In the genomic region with DNA sequence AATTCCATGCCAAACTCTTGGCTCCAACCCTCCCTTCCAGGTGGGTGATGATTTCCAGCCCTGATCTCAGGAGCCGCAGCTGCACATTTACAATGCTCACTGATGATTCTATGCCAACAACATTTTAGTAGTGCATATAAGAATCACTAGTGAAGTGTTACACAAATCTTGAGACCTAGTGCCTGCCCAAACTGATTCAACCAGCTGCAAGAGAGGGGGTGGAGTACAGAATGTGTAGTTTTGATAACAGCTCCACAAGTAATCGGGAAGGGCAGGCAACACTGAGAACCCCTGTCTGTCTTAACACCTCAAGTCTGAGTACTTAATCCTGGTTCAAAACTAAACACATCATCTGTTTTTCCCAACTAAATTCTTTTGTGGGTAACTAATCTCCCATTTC, we compare ENCODE assay signal across 30 cellular contexts.
DNase-seq lines count a peak whose midpoint lies in the region; ATAC-seq, FAIRE-seq and TF ChIP-seq lines count a peak whose summit lies in the region.
"Had no signal": no experiment of that assay in that cellular context is flagged by ENCODE, and none has a peak within 500 bp of the region (broad histone marks: within the 10 kb centered on the region; RNA-seq: fewer than 3 reads in every experiment).

No MANE protein-coding gene starts in this region.

- H4K20me1 ChIP-seq in IMR-90 (ENCODE audit: insufficient read depth, low read length) (no peaks in the 10 kb centered on the region), K562 (replicated peaks; ENCODE audit: control insufficient read depth, insufficient read depth, low read length) (no peaks in the 10 kb centered on the region)
- H4K20me1 ChIP-seq: BLaER1 treated with 17β-estradiol and CSF1 and Interleukin-3, amounts not matched to agents 10 nM and 100 nM had no signal

- H3K23ac ChIP-seq in IMR-90 (ENCODE audit: low read depth, low read length), result no peak overlapping the region

- CTCF ChIA-PET in IMR-90 (lab: Yijun Ruan, JAX), result no interaction called here
- CTCF ChIA-PET in K562 (lab: Yijun Ruan, JAX; ENCODE audit: low intra/inter-chr PET ratio), result no interaction called here

- no peak overlapping the region for H2AK9ac ChIP-seq in IMR-90 (replicated peaks; ENCODE audit: low read depth, low read length, poor library complexity)

- H3K4me1 ChIP-seq in IMR-90 (ENCODE audit: control insufficient read depth, insufficient read depth, low read length) (peaks cover 8% of the 10 kb centered on the region), K562 (replicated peaks in 1 of 2; ENCODE audit: control insufficient read depth in 2 of 2, insufficient read depth in 2 of 2, low read length in 2 of 2) (peaks cover 7 to 14% of the 10 kb centered on the region in 2 experiments; a peak in 4 of 5 replicates), colonic mucosa (peaks cover 8% of the 10 kb centered on the region)

- peak; percentile 52 for FAIRE-seq in K562 (lab: Jason Lieb, UNC)
- FAIRE-seq: A549, D721Med, GM18507, HTR-8/SVneo had no signal

- H3K36me3 ChIP-seq in IMR-90 (ENCODE audit: control insufficient read depth, insufficient read depth, low read length), result no peaks in the 10 kb centered on the region
- H3K36me3 ChIP-seq in K562 (ENCODE audit: control insufficient read depth, insufficient read depth, low read length), result no peaks in the 10 kb centered on the region
- no peaks in the 10 kb centered on the region for H3K36me3 ChIP-seq in colonic mucosa
- H3K36me3 ChIP-seq: BLaER1 treated with 17β-estradiol and CSF1 and Interleukin-3, amounts not matched to agents 10 nM and 100 nM had no signal

- H4K91ac ChIP-seq in IMR-90 (ENCODE audit: insufficient read depth, low read depth, low read length), result no peak overlapping the region

- no peak overlapping the region for H3K9ac ChIP-seq in IMR-90 (ENCODE audit: low read depth, low read length)
- H3K9ac ChIP-seq in K562 (ENCODE audit: insufficient read depth in 1 of 2, low read depth in 2 of 2, low read length in 2 of 2), result no peak overlapping the region
- no peak overlapping the region for H3K9ac ChIP-seq in colonic mucosa (ENCODE audit: low read depth in 2 of 2, low read length in 2 of 2)
- H3K9ac ChIP-seq: BLaER1 treated with 17β-estradiol and CSF1 and Interleukin-3, amounts not matched to agents 10 nM and 100 nM; KMS-11 had no signal

- no peak overlapping the region for H3K18ac ChIP-seq in IMR-90 (ENCODE audit: low read depth, low read length)

- H3K9me1 ChIP-seq in IMR-90 (ENCODE audit: insufficient read depth, low read length) (peaks cover 5% of the 10 kb centered on the region), K562 (ENCODE audit: control insufficient read depth, insufficient read depth, low read length) (no peaks in the 10 kb centered on the region)

- H3K4me2 ChIP-seq in IMR-90 (ENCODE audit: low read depth, low read length) (no peak overlapping the region), K562 (ENCODE audit: insufficient read depth, low read length) (peak overlapping the region; percentile 29; the same call in 1 of the 2 replicates)
- H3K4me2 ChIP-seq: A549, GM23338, KMS-11 had no signal

- BruUV-seq in IMR-90 (replicated peaks; lab: Mats Ljungman, UMichigan), result no TSS peak
- BruUV-seq in K562 (replicated peaks; lab: Mats Ljungman, UMichigan), result no TSS peak

- no peak overlapping the region for H2BK20ac ChIP-seq in IMR-90 (ENCODE audit: low read depth, low read length)

- H3K56ac ChIP-seq in IMR-90 (ENCODE audit: extremely low read depth, insufficient read depth, low read length), result no peak overlapping the region; the same call in 1 of the 2 replicates

- H4K8ac ChIP-seq in IMR-90 (ENCODE audit: low read depth in 2 of 2, low read length in 2 of 2), result no peak overlapping the region

- intact Hi-C loops in IMR-90 (cut with micrococcal nuclease) (no loop called here), K562 (cut with micrococcal nuclease) (no loop called here), colonic mucosa (cut with DNase I) (no loop called here)

- POLR2A ChIA-PET in IMR-90 (lab: Charles Lee; ENCODE audit: unreplicated experiment) (no interaction called here), K562 (lab: Yijun Ruan, JAX) (interaction anchor here (0.9 to 2.6 kb wide), 8 partner anchors 9 to 37 kb away, joined by 3 to 11 read pairs (median 4); no protein-coding TSS in a partner anchor)

- H3K79me1 ChIP-seq in IMR-90 (ENCODE audit: low read depth in 1 of 2, low read length in 2 of 2), result 0 out of 4 replicates have a peak, but pooled peaks cover 0 to 3% of the 10 kb centered on the region in 2 experiments

- in situ Hi-C loops in IMR-90 (cut with MboI; ENCODE audit: low sequenced_read_pairs) (no loop called here), K562 (cut with MboI) (no loop called here)

- H2BK15ac ChIP-seq in IMR-90 (ENCODE audit: low read depth, low read length), result no peak overlapping the region

- peak overlapping the region; percentile 4; the same call in 1 of the 2 replicates for H2AK5ac ChIP-seq in IMR-90 (ENCODE audit: low read depth, low read length)

- no CpG with 5 or more reads among the region's 2 CpGs for WGBS in IMR-90 (ENCODE audit: extremely low coverage in 2 of 2, insufficient read length in 1 of 2), 2 experiments
- WGBS in K562 (ENCODE audit: insufficient coverage, low coverage, missing lambda C conversion rate), result 4% methylated on average over 2 of the region's 2 CpGs

- no peak overlapping the region for H4K5ac ChIP-seq in IMR-90 (ENCODE audit: low read depth, low read length)

- TF ChIP-seq RAD21 in IMR-90 (IDR thresholded peaks at IDR 0.05; ENCODE audit: low read length), result no peak
- TF ChIP-seq RAD21 in K562 (CRISPR knock-in tag; conservative IDR thresholded peaks at IDR 0.05 in 1 of 2, IDR thresholded peaks at IDR 0.05 in 1 of 2), result no peak

- ATAC-seq in IMR-90 (ENCODE audit: low read depth) (0 out of 2 replicates have a peak, but pooled peaks have one; percentile 14), K562 (peak; percentile 77)
- ATAC-seq: A549, GM23338, Panc1 had no signal

- H3K27me3 ChIP-seq in IMR-90 (ENCODE audit: control insufficient read depth, insufficient read depth, low read length) (no peaks in the 10 kb centered on the region), K562 (ENCODE audit: control insufficient read depth in 2 of 2, insufficient read depth in 2 of 2, low read length in 2 of 2) (no peaks in the 10 kb centered on the region), colonic mucosa (no peaks in the 10 kb centered on the region)
- H3K27me3 ChIP-seq: BLaER1 treated with 17β-estradiol and CSF1 and Interleukin-3, amounts not matched to agents 10 nM and 100 nM had no signal

- H3K27ac ChIP-seq in IMR-90 (ENCODE audit: insufficient read depth, low read length), result no peak overlapping the region
- no peak overlapping the region for H3K27ac ChIP-seq in K562 (ENCODE audit: extremely low read depth, low read depth, low read length)
- H3K27ac ChIP-seq in colonic mucosa, result no peak overlapping the region
- H3K27ac ChIP-seq: A549; BLaER1 treated with 17β-estradiol and CSF1 and Interleukin-3, amounts not matched to agents 10 nM and 100 nM; KMS-11; RWPE1; SK-N-MC had no signal

- no peak overlapping the region for H2BK5ac ChIP-seq in IMR-90 (ENCODE audit: low read depth, low read length, poor library complexity, severe bottlenecking)

- no peaks in the 10 kb centered on the region for H3K79me2 ChIP-seq in K562 (ENCODE audit: control insufficient read depth, insufficient read depth, low read length)

- TF ChIP-seq POLR2A in IMR-90 (IDR thresholded peaks at IDR 0.05; ENCODE audit: low read depth, low read length) (no peak), K562 (conservative IDR thresholded peaks at IDR 0.05) (no peak)

- DNase-seq in IMR-90 (no peak), OCI-M1 (lab: John Stamatoyannopoulos, UW) (peak; percentile 79), K562 (ENCODE audit: extremely low read depth in 1 of 4, low spot score in 3 of 4) (peak in 2 of 4 experiments; percentile 40 to 58), germinal center (ENCODE audit: low spot score) (no peak), colonic mucosa (no peak), NCI-H82 treated with DMSO at 0.1 percent for 48 hours (lab: John Stamatoyannopoulos, UW; ENCODE audit: unreplicated experiment) (no peak), NCI-H2196 (lab: John Stamatoyannopoulos, UW; ENCODE audit: unreplicated experiment) (no peak)
- DNase-seq: AML-193; CD4-positive, alpha-beta T cell; H9; HFFc6; NCI-H1048; NCI-H1436; NCI-H187; NCI-H2171 treated with DMSO at 0.1 percent for 48 hours; NCI-H446; NCI-H524 treated with DMSO at 0.1 percent for 48 hours; NCI-H774; SHP77 treated with DMSO at 0.1 percent for 48 hours; SW 1271 had no signal

- peak; percentile 81 for TF ChIP-seq EP300 in K562 (IDR thresholded peaks at IDR 0.05; ENCODE audit: low read length)

- dilution Hi-C loops in IMR-90 (cut with HindIII; ENCODE audit: low sequenced_read_pairs, unreplicated experiment), result no loop called here

- H2AFZ ChIP-seq in IMR-90 (replicated peaks; ENCODE audit: low read length, poor library complexity), result no peak overlapping the region
- no peak overlapping the region for H2AFZ ChIP-seq in K562 (ENCODE audit: low read depth, low read length)
- H2AFZ ChIP-seq: GM23338 had no signal

- no peaks in the 10 kb centered on the region for H3K9me3 ChIP-seq in IMR-90 (ENCODE audit: control insufficient read depth, insufficient read depth, low read length)
- H3K9me3 ChIP-seq in K562 (replicated peaks; ENCODE audit: control insufficient read depth, insufficient read depth, low read depth, low read length), result no peaks in the 10 kb centered on the region
- no peaks in the 10 kb centered on the region for H3K9me3 ChIP-seq in colonic mucosa
- H3K9me3 ChIP-seq: A549; BLaER1 treated with 17β-estradiol and CSF1 and Interleukin-3, amounts not matched to agents 10 nM and 100 nM had no signal

- 0 out of 2 replicates have a peak overlapping the region, but pooled peaks have one; percentile 30 for H3K14ac ChIP-seq in IMR-90 (replicated peaks; ENCODE audit: low read depth, low read length)

- TF ChIP-seq CTCF in IMR-90 (conservative IDR thresholded peaks at IDR 0.05; ENCODE audit: low read depth, low read length) (no peak), K562 (IDR thresholded peaks at IDR 0.05 in 2 of 3, conservative IDR thresholded peaks at IDR 0.05 in 1 of 3; ENCODE audit: insufficient read depth in 2 of 3, low read depth in 1 of 3, low read length in 3 of 3) (no peak), colonic mucosa (IDR thresholded peaks at IDR 0.05) (no peak)

- H3K4me3 ChIP-seq in IMR-90 (ENCODE audit: insufficient read depth, low read depth, low read length) (no peak overlapping the region), K562 (no peak overlapping the region), colonic mucosa (no peak overlapping the region)
- H3K4me3 ChIP-seq: A549; BLaER1 treated with 17β-estradiol and CSF1 and Interleukin-3, amounts not matched to agents 10 nM and 100 nM; GM23338; SK-N-MC had no signal

- peak overlapping the region; percentile 33; the same call in 1 of the 2 replicates for H2BK120ac ChIP-seq in IMR-90 (ENCODE audit: low read depth, low read length)

- peak overlapping the region; percentile 44 for H3K4ac ChIP-seq in IMR-90 (ENCODE audit: low read depth, low read length)

TF ChIP-seq in IMR-90, 13 proteins besides CTCF, POLR2A, EP300 and RAD21 (continues in another document):
- TF ChIP-seq MXI1 (IDR thresholded peaks at IDR 0.05; ENCODE audit: borderline replicate concordance, low read depth, low read length) (no peak), BHLHE40 (IDR thresholded peaks at IDR 0.05; ENCODE audit: low read depth, low read length) (no peak)

TF ChIP-seq in K562, 482 proteins besides CTCF, POLR2A, EP300 and RAD21 (continues in another document):
- TF ChIP-seq STAG1 (CRISPR knock-in tag; IDR thresholded peaks at IDR 0.05; ENCODE audit: borderline replicate concordance), result no peak
- TF ChIP-seq MECOM (CRISPR knock-in tag; IDR thresholded peaks at IDR 0.05), result no peak
